11 cellular contexts compared by ENCODE assay signal in genomic region chr18:45571714-45572113, GRCh38. TPM values are rescaled to one million over a fixed set of nuclear protein-coding genes. Genes with fewer than 3 reads are reported as not detected.
DNase-seq lines count a peak whose midpoint lies in the region; ATAC-seq and TF ChIP-seq lines count a peak whose summit lies in the region.
"Had no signal": no experiment of that assay in that cellular context is flagged by ENCODE, and none has a peak within 500 bp of the region (broad histone marks: within the 10 kb centered on the region; RNA-seq: fewer than 3 reads in every experiment).

No MANE protein-coding gene starts in this region.

- no peak overlapping the region for H3K4me3 Mint-ChIP-seq in HFFc6
- no peak overlapping the region for H3K4me3 Mint-ChIP-seq in CD4-positive, alpha-beta T cell
- H3K4me3 Mint-ChIP-seq: activated CD4-positive, alpha-beta memory T cell treated with anti-CD3 and anti-CD28 coated beads for 36 hours; stimulated activated memory B cell treated with anti-CD40 and anti-IgM and Interleukin-4, amounts not matched to agents 10 μg/mL and 1 μg/mL and 100 μg/mL, for 72 hours had no signal

- H3K36me3 Mint-ChIP-seq in HFFc6 (ENCODE audit: low read depth): no peaks in the 10 kb centered on the region
- no peaks in the 10 kb centered on the region for H3K36me3 Mint-ChIP-seq in CD4-positive, alpha-beta T cell (ENCODE audit: low read depth)
- H3K36me3 Mint-ChIP-seq: activated CD4-positive, alpha-beta memory T cell treated with anti-CD3 and anti-CD28 coated beads for 36 hours; stimulated activated memory B cell treated with anti-CD40 and anti-IgM and Interleukin-4, amounts not matched to agents 10 μg/mL and 1 μg/mL and 100 μg/mL, for 72 hours had no signal

- POLR2A ChIA-PET in CD4-positive, alpha-beta T cell (lab: Charles Lee): no interaction called here

- H3K27ac Mint-ChIP-seq in HFFc6: no peak overlapping the region
- no peak overlapping the region for H3K27ac Mint-ChIP-seq in CD4-positive, alpha-beta T cell
- H3K27ac Mint-ChIP-seq: activated CD4-positive, alpha-beta memory T cell treated with anti-CD3 and anti-CD28 coated beads for 36 hours; stimulated activated memory B cell treated with anti-CD40 and anti-IgM and Interleukin-4, amounts not matched to agents 10 μg/mL and 1 μg/mL and 100 μg/mL, for 72 hours had no signal

- ATAC-seq in mucosa of descending colon (peak; percentile 46), GM19351 (IDR thresholded peaks at IDR 0.05; ENCODE audit: unreplicated experiment) (no peak), GM18858 (IDR thresholded peaks at IDR 0.05; ENCODE audit: unreplicated experiment) (no peak)
- no peak for ATAC-seq in CD4-positive, alpha-beta T cell (ENCODE audit: poor library complexity)
- ATAC-seq: stimulated activated memory B cell treated with anti-CD40 and anti-IgM and Interleukin-4, amounts not matched to agents 10 μg/mL and 1 μg/mL and 100 μg/mL, for 72 hours had no signal

- TF ChIP-seq CTCF in GM06990 (IDR thresholded peaks at IDR 0.05; ENCODE audit: insufficient read depth, low read length, poor library complexity, severe bottlenecking) (peak; percentile 40), HFFc6 (IDR thresholded peaks at IDR 0.05) (peak; percentile 48), WERI-Rb-1 (IDR thresholded peaks at IDR 0.05; ENCODE audit: low read depth, low read length) (peak; percentile 34; the same call in 1 of the 2 replicates), mucosa of descending colon (IDR thresholded peaks at IDR 0.05) (no peak)
- no peak for TF ChIP-seq CTCF in CD4-positive, alpha-beta T cell (IDR thresholded peaks at IDR 0.05)

- no peaks in the 10 kb centered on the region for H3K9me3 ChIP-seq in WERI-Rb-1 (ENCODE audit: severe bottlenecking)
- no peaks in the 10 kb centered on the region for H3K9me3 ChIP-seq in mucosa of descending colon
- H3K9me3 ChIP-seq in CD4-positive, alpha-beta T cell (ENCODE audit: control insufficient read depth, low read length): no peaks in the 10 kb centered on the region

- no peak overlapping the region for H3K27ac ChIP-seq in WERI-Rb-1
- no peak overlapping the region for H3K27ac ChIP-seq in CD4-positive, alpha-beta T cell (ENCODE audit: low read depth, low read length)

- H3K9me3 Mint-ChIP-seq in HFFc6: no peaks in the 10 kb centered on the region
- no peaks in the 10 kb centered on the region for H3K9me3 Mint-ChIP-seq in CD4-positive, alpha-beta T cell
- H3K9me3 Mint-ChIP-seq: activated CD4-positive, alpha-beta memory T cell treated with anti-CD3 and anti-CD28 coated beads for 36 hours; stimulated activated memory B cell treated with anti-CD40 and anti-IgM and Interleukin-4, amounts not matched to agents 10 μg/mL and 1 μg/mL and 100 μg/mL, for 72 hours had no signal

- CTCF ChIA-PET in CD4-positive, alpha-beta T cell (lab: Charles Lee): no interaction called here

- H3K4me1 ChIP-seq in mucosa of descending colon (ENCODE audit: low read depth): no peaks in the 10 kb centered on the region

- intact Hi-C loops in mucosa of descending colon (cut with DNase I, micrococcal nuclease): no loop called here
- intact Hi-C loops in CD4-positive, alpha-beta T cell (cut with DNase I, micrococcal nuclease): no loop called here

- H3K27me3 Mint-ChIP-seq in HFFc6 (ENCODE audit: insufficient read depth): peaks cover 1% of the 10 kb centered on the region
- H3K27me3 Mint-ChIP-seq in CD4-positive, alpha-beta T cell: peaks cover 5% of the 10 kb centered on the region

- no peak for DNase-seq in GM06990 (ENCODE audit: extremely low read depth, insufficient read length)
- no peak for DNase-seq in HFFc6
- DNase-seq in WERI-Rb-1: no peak
- no peak for DNase-seq in mucosa of descending colon
- DNase-seq in CD4-positive, alpha-beta T cell: no peak
- no peak for DNase-seq in activated CD4-positive, alpha-beta T cell treated with anti-CD3 and anti-CD28 coated beads, Interleukin-2, amount 50 U/mL, for 4 hours
- DNase-seq: activated CD4-positive, alpha-beta memory T cell treated with anti-CD3 and anti-CD28 coated beads for 36 hours; MV-4-11 had no signal

- H3K36me3 ChIP-seq in GM06990 (ENCODE audit: control insufficient read depth, insufficient read depth, low read length): no peaks in the 10 kb centered on the region
- H3K36me3 ChIP-seq in WERI-Rb-1: no peaks in the 10 kb centered on the region
- H3K36me3 ChIP-seq in mucosa of descending colon (ENCODE audit: low read depth): no peaks in the 10 kb centered on the region

- no peaks in the 10 kb centered on the region; the same call in 1 of the 2 replicates for H3K27me3 ChIP-seq in GM06990 (replicated peaks; ENCODE audit: control insufficient read depth, insufficient read depth, low read length)
- peaks cover 96% of the 10 kb centered on the region for H3K27me3 ChIP-seq in WERI-Rb-1 (ENCODE audit: insufficient read depth, low read depth, severe bottlenecking)
- H3K27me3 ChIP-seq in CD4-positive, alpha-beta T cell (ENCODE audit: control insufficient read depth, insufficient read depth, low read length): no peaks in the 10 kb centered on the region

- H3K4me1 Mint-ChIP-seq in HFFc6 (ENCODE audit: low read depth): peaks cover 9% of the 10 kb centered on the region
- no peaks in the 10 kb centered on the region for H3K4me1 Mint-ChIP-seq in CD4-positive, alpha-beta T cell (ENCODE audit: low read depth)
- H3K4me1 Mint-ChIP-seq: stimulated activated memory B cell treated with anti-CD40 and anti-IgM and Interleukin-4, amounts not matched to agents 10 μg/mL and 1 μg/mL and 100 μg/mL, for 72 hours had no signal

- H3K4me3 ChIP-seq in GM06990 (replicated peaks; ENCODE audit: low read depth, low read length) (no peak overlapping the region), WERI-Rb-1 (ENCODE audit: low read depth, low read length) (no peak overlapping the region), mucosa of descending colon (no peak overlapping the region)

RNA-seq across cellular contexts. Expression of gene SLC14A2, which starts 43.6 kb away (rescaled TPM):
- total RNA-seq in HFFc6 (2021; fragmentation: NEBNext Ultra II Directional; extraction: Animal tissue kit (Norgen Biotek cat#: 25700)): not detected
- under 1 TPM in 1 of 3 donors, not detected in 2; 0.17 TPM for total RNA-seq in mucosa of descending colon
- total RNA-seq in CD4-positive, alpha-beta T cell: not detected

Comparison
In these comparisons a context has a peak if more than half of its experiments do, and no peak if none do; other contexts are left out.
1. CTCF ChIP-seq: peak in GM06990 (single experiment), HFFc6 (single experiment) and WERI-Rb-1 (single experiment); none in mucosa of descending colon (single experiment) and CD4-positive, alpha-beta T cell (single experiment).